Comparison of ENCODE assay signal across 8 cellular contexts in genomic region chr17:58335779-58336455, GRCh38. TPM values are rescaled to one million over a fixed set of nuclear protein-coding genes. Genes with fewer than 3 reads are reported as not detected.
DNase-seq lines count a peak whose midpoint lies in the region; ATAC-seq and TF ChIP-seq lines count a peak whose summit lies in the region.

No MANE protein-coding gene starts in this region.

- H3K36me3 ChIP-seq in DOHH2 (ENCODE audit: control insufficient read depth, low read length) (peaks cover 55% of the 10 kb centered on the region), KMS-11 (ENCODE audit: insufficient read depth) (peaks cover 11% of the 10 kb centered on the region; the same call in 1 of the 2 replicates), ascending aorta (no peaks in the 10 kb centered on the region)

- H3F3A ChIP-seq in DOHH2 (ENCODE audit: control insufficient read depth, insufficient read depth), result peaks cover 78% of the 10 kb centered on the region

- H3K4me1 ChIP-seq in DOHH2 (ENCODE audit: control insufficient read depth, low read length), result peaks cover 79% of the 10 kb centered on the region
- peaks cover 65% of the 10 kb centered on the region for H3K4me1 ChIP-seq in KMS-11 (ENCODE audit: low read depth, poor library complexity, severe bottlenecking)
- no peaks in the 10 kb centered on the region for H3K4me1 ChIP-seq in right cardiac atrium (ENCODE audit: control insufficient read depth, insufficient read depth, low read length)
- peaks cover 0 to 3% of the 10 kb centered on the region in 2 donors for H3K4me1 ChIP-seq in ascending aorta

- ATAC-seq in right cardiac atrium (no peak), HG02571 (IDR thresholded peaks at IDR 0.05; ENCODE audit: unreplicated experiment) (no peak)

- WGBS in right cardiac atrium, result 77% methylated on average over 4 of the region's 4 CpGs

- H3K27ac Mint-ChIP-seq in activated CD4-positive, alpha-beta memory T cell treated with anti-CD3 and anti-CD28 coated beads, Interleukin-2, amount 10 ng/mL, durations not matched to agents 7 days and 5 days, result peak overlapping the region; percentile 100

- H3K79me2 ChIP-seq in DOHH2 (ENCODE audit: control insufficient read depth, low read length), result peaks cover 73% of the 10 kb centered on the region
- peaks cover 88% of the 10 kb centered on the region for H3K79me2 ChIP-seq in KMS-11 (ENCODE audit: insufficient read depth, low read depth)

- H3K9ac ChIP-seq in KMS-11, result peak overlapping the region; percentile 100

- H3K9me2 ChIP-seq in DOHH2 (replicated peaks; ENCODE audit: control insufficient read depth, low read length), result no peaks in the 10 kb centered on the region

- H3K4me3 Mint-ChIP-seq in activated CD4-positive, alpha-beta memory T cell treated with anti-CD3 and anti-CD28 coated beads, Interleukin-2, amount 10 ng/mL, durations not matched to agents 7 days and 5 days, result peak overlapping the region; percentile 98

- H2AFZ ChIP-seq in KMS-11 (ENCODE audit: low read depth), result no peak overlapping the region

- DNase-seq in activated CD4-positive, alpha-beta memory T cell treated with anti-CD3 and anti-CD28 coated beads, Interleukin-2, amount 10 ng/mL, durations not matched to agents 7 days and 5 days, result peak; percentile 88
- DNase-seq in right cardiac atrium, result peak in 1 of 3 donors; percentile 64
- DNase-seq in stimulated activated CD8-positive, alpha-beta memory T cell treated with anti-CD3 and anti-CD28 coated beads, Interleukin-7, amount 100 ng/mL, for 48 hours (ENCODE audit: extremely low read depth in 1 of 2, low read depth in 1 of 2), result peak; percentile 54 to 78
- no peak for DNase-seq in NCI-H128 (lab: John Stamatoyannopoulos, UW; ENCODE audit: unreplicated experiment)
- no peak for DNase-seq in ascending aorta (ENCODE audit: low spot score in 2 of 2)

- CTCF ChIA-PET in activated CD4-positive, alpha-beta memory T cell treated with anti-CD3 and anti-CD28 coated beads, Interleukin-2, amount 10 ng/mL, durations not matched to agents 7 days and 5 days (lab: Charles Lee), result interaction anchor here (4.1 to 5.0 kb wide), 2 partner anchors 10 to 16 kb away, joined by 26 to 51 read pairs; partner anchors contain the start of gene SUPT4H1

- H3K4me2 ChIP-seq in DOHH2 (ENCODE audit: low read length) (peak overlapping the region; percentile 98), KMS-11 (peak overlapping the region; percentile 95)

- H3K27me3 Mint-ChIP-seq in activated CD4-positive, alpha-beta memory T cell treated with anti-CD3 and anti-CD28 coated beads, Interleukin-2, amount 10 ng/mL, durations not matched to agents 7 days and 5 days, result peaks cover 2% of the 10 kb centered on the region

- H3K27me3 ChIP-seq in DOHH2 (ENCODE audit: control insufficient read depth, low read length) (peaks cover 8% of the 10 kb centered on the region), KMS-11 (ENCODE audit: insufficient read depth, low read depth) (no peaks in the 10 kb centered on the region), right cardiac atrium (ENCODE audit: control insufficient read depth, insufficient read depth) (no peaks in the 10 kb centered on the region), ascending aorta (no peaks in the 10 kb centered on the region)

- H3K9me3 ChIP-seq in DOHH2 (ENCODE audit: control insufficient read depth, insufficient read depth, low read length) (no peaks in the 10 kb centered on the region), right cardiac atrium (ENCODE audit: control insufficient read depth, low read length) (no peaks in the 10 kb centered on the region), ascending aorta (no peaks in the 10 kb centered on the region)

- intact Hi-C loops in right cardiac atrium (cut with DNase I) (no loop called here), ascending aorta (cut with DNase I) (no loop called here)

- TF ChIP-seq CTCF in DOHH2 (IDR thresholded peaks at IDR 0.05; ENCODE audit: low read depth, low read length, poor library complexity, severe bottlenecking) (no peak), KMS-11 (conservative IDR thresholded peaks at IDR 0.05; ENCODE audit: low read depth, low read length) (no peak), ascending aorta (IDR thresholded peaks at IDR 0.05) (no peak)

- H3K4me3 ChIP-seq in DOHH2 (ENCODE audit: low read length), result peak overlapping the region; percentile 78
- no peak overlapping the region for H3K4me3 ChIP-seq in KMS-11 (IDR thresholded peaks at IDR 0.05; ENCODE audit: insufficient read depth, low read depth, low read length)
- no peak overlapping the region for H3K4me3 ChIP-seq in right cardiac atrium (ENCODE audit: low read length)
- H3K4me3 ChIP-seq in ascending aorta, result no peak overlapping the region

- peaks cover 43% of the 10 kb centered on the region for H3K4me1 Mint-ChIP-seq in activated CD4-positive, alpha-beta memory T cell treated with anti-CD3 and anti-CD28 coated beads, Interleukin-2, amount 10 ng/mL, durations not matched to agents 7 days and 5 days

- no peaks in the 10 kb centered on the region for H3K9me3 Mint-ChIP-seq in activated CD4-positive, alpha-beta memory T cell treated with anti-CD3 and anti-CD28 coated beads, Interleukin-2, amount 10 ng/mL, durations not matched to agents 7 days and 5 days

- H3K36me3 Mint-ChIP-seq in activated CD4-positive, alpha-beta memory T cell treated with anti-CD3 and anti-CD28 coated beads, Interleukin-2, amount 10 ng/mL, durations not matched to agents 7 days and 5 days (ENCODE audit: low read depth), result peaks cover 54% of the 10 kb centered on the region

- H4K20me1 ChIP-seq in DOHH2 (ENCODE audit: control insufficient read depth, insufficient read depth, low read depth, low read length) (peaks cover 9% of the 10 kb centered on the region; the same call in 1 of the 2 replicates), KMS-11 (ENCODE audit: insufficient read depth) (peaks cover 6% of the 10 kb centered on the region; the same call in 1 of the 2 replicates)

- POLR2A ChIA-PET in activated CD4-positive, alpha-beta memory T cell treated with anti-CD3 and anti-CD28 coated beads, Interleukin-2, amount 10 ng/mL, durations not matched to agents 7 days and 5 days (lab: Charles Lee), result interaction anchor here (0.6 to 22.3 kb wide), 19 partner anchors 7 to 1503 kb away, joined by 3 to 1460 read pairs (median 11); partner anchors contain the start of genes CLTC, MTMR4, RNF43 and SRSF1

- H3K27ac ChIP-seq in DOHH2 (ENCODE audit: low read depth, low read length) (peak overlapping the region; percentile 100), KMS-11 (peak overlapping the region; percentile 96), right cardiac atrium (ENCODE audit: low read length) (peak overlapping the region; percentile 8), ascending aorta (peak overlapping the region in 1 of 2 donors; percentile 77)

RNA-seq across cellular contexts. Expression of gene TSPOAP1, which starts 7.3 kb away (rescaled TPM):
- total RNA-seq in activated CD4-positive, alpha-beta memory T cell treated with anti-CD3 and anti-CD28 coated beads, Interleukin-2, amount 10 ng/mL, durations not matched to agents 7 days and 5 days, result 10 to 100 TPM; 60.9 to 69.4 TPM
- 10 to 100 TPM in 3 of 4 donors, 1 to 10 TPM in 1; 7.0 to 21.5 (median 19.2) TPM for total RNA-seq in right cardiac atrium
- polyA plus RNA-seq in right cardiac atrium, result 13.0 TPM
- total RNA-seq in ascending aorta, result 22.4 TPM

RNA-seq across cellular contexts. Expression of gene SUPT4H1, which starts 16.1 kb away (rescaled TPM):
- 10 to 100 TPM; 85.8 to 91.0 TPM for total RNA-seq in activated CD4-positive, alpha-beta memory T cell treated with anti-CD3 and anti-CD28 coated beads, Interleukin-2, amount 10 ng/mL, durations not matched to agents 7 days and 5 days
- total RNA-seq in right cardiac atrium (10 to 100 TPM; 51.9 to 65.6 (median 61.6) TPM), ascending aorta (18.0 TPM)
- polyA plus RNA-seq in right cardiac atrium, result 69.3 TPM

RNA-seq across cellular contexts. Expression of gene MPO, which starts 55.2 kb away (rescaled TPM):
- total RNA-seq in activated CD4-positive, alpha-beta memory T cell treated with anti-CD3 and anti-CD28 coated beads, Interleukin-2, amount 10 ng/mL, durations not matched to agents 7 days and 5 days, result under 1 TPM; 0.08 to 0.38 TPM
- under 1 TPM; 0.06 to 0.50 (median 0.23) TPM for total RNA-seq in right cardiac atrium
- 0.07 TPM for polyA plus RNA-seq in right cardiac atrium
- total RNA-seq in ascending aorta, result 1.8 TPM

Comparison
In these comparisons a context has a peak if more than half of its experiments do, and no peak if none do; other contexts are left out.
1. DNase-seq: peak in activated CD4-positive, alpha-beta memory T cell treated with anti-CD3 and anti-CD28 coated beads, Interleukin-2, amount 10 ng/mL, durations not matched to agents 7 days and 5 days (single experiment) and stimulated activated CD8-positive, alpha-beta memory T cell treated with anti-CD3 and anti-CD28 coated beads, Interleukin-7, amount 100 ng/mL, for 48 hours (2 of 2); none in NCI-H128 (single experiment) and ascending aorta (0 of 2).